In genomic region chr16:77416939-77417480, GRCh38 we compare ENCODE assay signal across 9 cellular contexts. TPM values are rescaled to one million over a fixed set of nuclear protein-coding genes. Genes with fewer than 3 reads are reported as not detected.
"Had no signal": no experiment of that assay in that cellular context is flagged by ENCODE, and none has a peak within 500 bp of the region (broad histone marks: within the 10 kb centered on the region; RNA-seq: fewer than 3 reads in every experiment).

No MANE protein-coding gene starts in this region.

- H3K4me3 ChIP-seq: K562 had no signal

- FAIRE-seq: HTR-8/SVneo, K562 had no signal

- DNase-seq: IMR-90, KBM-7, KG1 had no signal

- H3K4me3 Mint-ChIP-seq: IgD-negative memory B cell had no signal

- ATAC-seq: K562 had no signal

- H3K27ac ChIP-seq: HL-60, KMS-11 had no signal

- H3K4me2 ChIP-seq: KMS-11 had no signal

- H3K9ac ChIP-seq: KMS-11 had no signal

- H3K27ac Mint-ChIP-seq: IgD-negative memory B cell had no signal

RNA-seq across cellular contexts. Expression of gene ADAMTS18, which starts 17.8 kb away (rescaled TPM):
- total RNA-seq: HT-29, IMR-90, K562 had no signal
- polyA plus RNA-seq: IgD-negative memory B cell, IMR-90, K562 had no signal
